Comparison of ENCODE assay signal across 1 cellular context in genomic region chr6:31090275-31090972, GRCh38.
TF ChIP-seq lines count a peak whose summit lies in the region.

No MANE protein-coding gene starts in this region.

TF ChIP-seq in GM23338, 12 proteins besides CTCF, POLR2A, EP300 and RAD21 (continued from another document):
- TF ChIP-seq ZNF462 (CRISPR knock-in tag; IDR thresholded peaks at IDR 0.05) = no peak
